Comparison of ENCODE assay signal across 21 cellular contexts in the genomic region with DNA sequence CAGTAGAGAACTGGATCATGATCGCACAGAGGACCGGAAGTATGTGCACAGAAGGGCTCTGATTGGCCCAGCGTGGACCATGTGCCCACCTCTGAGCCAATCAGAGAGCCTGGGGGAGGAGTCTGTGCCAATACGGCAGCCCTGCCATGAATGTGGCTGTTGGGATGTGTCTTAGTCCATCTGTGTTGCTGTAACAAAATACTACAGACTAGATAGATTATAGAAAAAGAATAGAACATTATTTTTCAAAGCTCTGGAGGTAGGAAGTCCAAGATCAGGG.
A peak's percentile ranks its signal among the peaks of the same experiment; 100 is the strongest.
DNase-seq lines count a peak whose midpoint lies in the region; ATAC-seq and TF ChIP-seq lines count a peak whose summit lies in the region.
"Had no signal": no experiment of that assay in that cellular context is flagged by ENCODE, and none has a peak within 500 bp of the region (broad histone marks: within the 10 kb centered on the region; RNA-seq: fewer than 3 reads in every experiment).

No MANE protein-coding gene starts in this region.

- TF ChIP-seq CTCF in activated CD8-positive, alpha-beta T cell treated with anti-CD3 and anti-CD28 coated beads for 36 hours (IDR thresholded peaks at IDR 0.05), result no peak
- no peak for TF ChIP-seq CTCF in psoas muscle (IDR thresholded peaks at IDR 0.05)

- no peak overlapping the region for H3K4me3 ChIP-seq in Jurkat, Clone E6-1 (ENCODE audit: low read length)
- H3K4me3 ChIP-seq in psoas muscle, result no peak overlapping the region
- H3K4me3 ChIP-seq: heart left ventricle, SK-N-MC, thoracic aorta had no signal

- H3K27ac ChIP-seq in psoas muscle, result no peak overlapping the region
- H3K27ac ChIP-seq: heart left ventricle, neutrophil, SK-N-MC, thoracic aorta had no signal

- H3K9me3 Mint-ChIP-seq in activated CD8-positive, alpha-beta T cell treated with anti-CD3 and anti-CD28 coated beads for 36 hours, result no peaks in the 10 kb centered on the region
- H3K9me3 Mint-ChIP-seq: activated naive CD8-positive, alpha-beta T cell treated with anti-CD3 and anti-CD28 coated beads, Interleukin-2, amount 10 ng/mL, durations not matched to agents 7 days and 5 days; activated T-cell treated with anti-CD3 and anti-CD28 coated beads, Interleukin-2, amount 50 U/mL, for 72 hours; CD4-positive, alpha-beta memory T cell had no signal

- no peaks in the 10 kb centered on the region for H3K9me3 ChIP-seq in psoas muscle
- H3K9me3 ChIP-seq: heart left ventricle, neutrophil, thoracic aorta had no signal

- H3K27me3 Mint-ChIP-seq in activated CD8-positive, alpha-beta T cell treated with anti-CD3 and anti-CD28 coated beads for 36 hours, result peaks cover 8% of the 10 kb centered on the region

- POLR2A ChIA-PET in activated CD8-positive, alpha-beta T cell treated with anti-CD3 and anti-CD28 coated beads for 36 hours (lab: Charles Lee), result no interaction called here

- no peaks in the 10 kb centered on the region for H3K4me1 Mint-ChIP-seq in activated CD8-positive, alpha-beta T cell treated with anti-CD3 and anti-CD28 coated beads for 36 hours (ENCODE audit: low read depth)
- H3K4me1 Mint-ChIP-seq: activated naive CD8-positive, alpha-beta T cell treated with anti-CD3 and anti-CD28 coated beads, Interleukin-2, amount 10 ng/mL, durations not matched to agents 7 days and 5 days; CD4-positive, alpha-beta memory T cell had no signal

- intact Hi-C loops in activated CD8-positive, alpha-beta T cell treated with anti-CD3 and anti-CD28 coated beads for 36 hours (cut with micrococcal nuclease), result no loop called here
- intact Hi-C loops in psoas muscle (cut with DNase I), result no loop called here

- peaks cover 0 to 1% (median 0%) of the 10 kb centered on the region in 3 donors for H3K27me3 ChIP-seq in psoas muscle (ENCODE audit: insufficient read depth in 3 of 3, low read length in 2 of 3)

- DNase-seq in activated effector memory CD4-positive, alpha-beta T cell treated with anti-CD3 and anti-CD28 coated beads, Interleukin-2, amount 50 U/mL, for 16 hours, result peak; percentile 39
- DNase-seq in activated effector memory CD4-positive, alpha-beta T cell treated with Interleukin-2 at 50 U/mL for 16 hours, result no peak
- DNase-seq in Jurkat, Clone E6-1 (ENCODE audit: low read depth, low spot score), result peak; percentile 35
- no peak for DNase-seq in activated CD8-positive, alpha-beta T cell treated with anti-CD3 and anti-CD28 coated beads for 36 hours
- DNase-seq in psoas muscle (no peak), globus pallidus (ENCODE audit: low spot score) (no peak)
- DNase-seq: activated naive CD8-positive, alpha-beta T cell treated with anti-CD3 and anti-CD28 coated beads, Interleukin-2, amount 10 ng/mL, durations not matched to agents 7 days and 5 days; activated T-cell treated with anti-CD3 and anti-CD28 coated beads, Interleukin-2, amount 50 U/mL, for 72 hours; CD4-positive, alpha-beta memory T cell; left ventricle myocardium superior; NCI-H1105 treated with DMSO at 0.1 percent for 48 hours; OCI-M1; retina; stimulated activated CD4-positive, alpha-beta T cell treated with anti-CD3 and anti-CD28 coated beads, Interleukin-12 subunit alpha, Interleukin-12 subunit beta, amount 100 ng/mL, for 4 hours; T1000 had no signal

- H3K36me3 ChIP-seq in psoas muscle (ENCODE audit: insufficient read depth in 1 of 2, low read depth in 1 of 2), result no peaks in the 10 kb centered on the region
- H3K36me3 ChIP-seq: heart left ventricle, neutrophil, thoracic aorta had no signal

- H3K27ac Mint-ChIP-seq in activated CD8-positive, alpha-beta T cell treated with anti-CD3 and anti-CD28 coated beads for 36 hours, result no peak overlapping the region
- H3K27ac Mint-ChIP-seq: activated naive CD8-positive, alpha-beta T cell treated with anti-CD3 and anti-CD28 coated beads, Interleukin-2, amount 10 ng/mL, durations not matched to agents 7 days and 5 days; activated T-cell treated with anti-CD3 and anti-CD28 coated beads, Interleukin-2, amount 50 U/mL, for 72 hours; CD4-positive, alpha-beta memory T cell had no signal

- H3K36me3 Mint-ChIP-seq in activated CD8-positive, alpha-beta T cell treated with anti-CD3 and anti-CD28 coated beads for 36 hours (ENCODE audit: low read depth), result no peaks in the 10 kb centered on the region
- H3K36me3 Mint-ChIP-seq: activated naive CD8-positive, alpha-beta T cell treated with anti-CD3 and anti-CD28 coated beads, Interleukin-2, amount 10 ng/mL, durations not matched to agents 7 days and 5 days had no signal

- H3K4me3 Mint-ChIP-seq in activated CD8-positive, alpha-beta T cell treated with anti-CD3 and anti-CD28 coated beads for 36 hours, result no peak overlapping the region
- H3K4me3 Mint-ChIP-seq: activated naive CD8-positive, alpha-beta T cell treated with anti-CD3 and anti-CD28 coated beads, Interleukin-2, amount 10 ng/mL, durations not matched to agents 7 days and 5 days; activated T-cell treated with anti-CD3 and anti-CD28 coated beads, Interleukin-2, amount 50 U/mL, for 72 hours; CD4-positive, alpha-beta memory T cell had no signal

- ATAC-seq in activated CD8-positive, alpha-beta T cell treated with anti-CD3 and anti-CD28 coated beads for 36 hours, result peak; percentile 58
- ATAC-seq in psoas muscle (peak; percentile 34 to 71 (median 51)), GM18502 (IDR thresholded peaks at IDR 0.05; ENCODE audit: poor library complexity, unreplicated experiment) (no peak), GM21786 (IDR thresholded peaks at IDR 0.05; ENCODE audit: unreplicated experiment) (no peak)
- ATAC-seq: activated T-cell treated with anti-CD3 and anti-CD28 coated beads, Interleukin-2, amount 50 U/mL, for 72 hours; heart left ventricle; left ventricle myocardium superior had no signal

- H3K4me1 ChIP-seq in psoas muscle, result no peaks in the 10 kb centered on the region

- WGBS in psoas muscle, 3 donors, result 55 to 65% (median 56%) methylated on average over 4 of the region's 4 CpGs

- CTCF ChIA-PET in activated CD8-positive, alpha-beta T cell treated with anti-CD3 and anti-CD28 coated beads for 36 hours (lab: Charles Lee), result interaction anchor here (0.7 to 1.3 kb wide), 2 partner anchors 8 to 47 kb away, joined by 3 to 5 read pairs; no protein-coding TSS in a partner anchor

Comparison
In these comparisons a context has a peak if more than half of its experiments do, and no peak if none do; other contexts are left out.
1. DNase-seq: peak in activated effector memory CD4-positive, alpha-beta T cell treated with anti-CD3 and anti-CD28 coated beads, Interleukin-2, amount 50 U/mL, for 16 hours (single experiment) and Jurkat, Clone E6-1 (single experiment); none in activated effector memory CD4-positive, alpha-beta T cell treated with Interleukin-2 at 50 U/mL for 16 hours (single experiment), activated CD8-positive, alpha-beta T cell treated with anti-CD3 and anti-CD28 coated beads for 36 hours (single experiment), psoas muscle (0 of 2) and globus pallidus (single experiment).
2. ATAC-seq: peak in activated CD8-positive, alpha-beta T cell treated with anti-CD3 and anti-CD28 coated beads for 36 hours (single experiment) and psoas muscle (4 of 4); none in GM18502 (single experiment) and GM21786 (single experiment).